ENCODE assay signal across 10 cellular contexts in the genomic region with DNA sequence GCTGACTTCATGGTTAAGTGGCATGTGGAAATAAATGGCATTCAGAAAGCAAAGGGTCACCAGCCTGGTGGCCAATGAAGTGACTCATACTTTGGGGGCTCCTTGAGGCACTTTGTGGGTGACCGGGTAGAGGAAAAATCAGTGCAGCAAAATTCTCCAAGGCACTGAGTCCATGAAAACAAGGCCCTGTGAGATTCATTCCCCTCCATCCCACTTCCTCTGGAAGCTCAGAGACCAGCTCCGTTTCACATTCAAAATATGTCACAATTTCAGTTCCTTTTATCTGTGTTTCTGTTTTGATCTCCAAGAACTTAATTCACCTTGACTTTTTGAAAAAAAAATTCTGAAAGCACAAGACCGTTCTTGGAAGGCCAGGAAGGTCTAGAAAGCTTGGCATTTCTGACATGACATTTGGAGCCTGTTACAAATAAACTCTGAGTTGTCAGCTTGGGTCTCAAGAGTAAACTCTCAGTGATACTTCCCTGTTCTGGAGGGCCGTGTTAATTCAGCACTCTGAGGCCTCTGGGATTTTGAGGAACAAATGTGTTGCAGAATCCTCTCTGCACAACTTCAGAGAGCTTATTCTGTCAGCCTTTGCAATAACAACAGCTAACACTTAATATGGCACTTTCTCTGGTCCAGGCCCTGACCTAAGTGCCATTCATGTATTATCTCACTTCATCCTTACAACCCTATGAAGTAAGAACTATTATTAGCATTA. TPM values are rescaled to one million over a fixed set of nuclear protein-coding genes. Genes with fewer than 3 reads are reported as not detected.
DNase-seq lines count a peak whose midpoint lies in the region; ATAC-seq and TF ChIP-seq lines count a peak whose summit lies in the region.
"Had no signal": no experiment of that assay in that cellular context is flagged by ENCODE, and none has a peak within 500 bp of the region (broad histone marks: within the 10 kb centered on the region; RNA-seq: fewer than 3 reads in every experiment).

No MANE protein-coding gene starts in this region.

- H3K4me2 ChIP-seq in BLaER1: peak overlapping the region; percentile 25

- H3K9me3 Mint-ChIP-seq in memory B cell (peaks cover 12% of the 10 kb centered on the region), type B pancreatic cell (peaks cover 5% of the 10 kb centered on the region)

- H3K27me3 Mint-ChIP-seq in memory B cell (peaks cover 3% of the 10 kb centered on the region), type B pancreatic cell (no peaks in the 10 kb centered on the region)

- H3K9me3 ChIP-seq in BLaER1: peaks cover 5% of the 10 kb centered on the region; the same call in 1 of the 2 replicates

- no peaks in the 10 kb centered on the region for H4K20me1 ChIP-seq in BLaER1

- H3K27ac Mint-ChIP-seq in memory B cell (no peak overlapping the region), type B pancreatic cell (no peak overlapping the region)

- H3K4me3 Mint-ChIP-seq in memory B cell (no peak overlapping the region), type B pancreatic cell (no peak overlapping the region)

- H3K36me3 Mint-ChIP-seq in memory B cell (no peaks in the 10 kb centered on the region), type B pancreatic cell (no peaks in the 10 kb centered on the region)

- TF ChIP-seq CTCF in type B pancreatic cell (conservative IDR thresholded peaks at IDR 0.05): no peak

- H3K9ac ChIP-seq in BLaER1: no peak overlapping the region

- no peak overlapping the region for H3K4me3 ChIP-seq in BLaER1

- H3K4me1 ChIP-seq in BLaER1: peaks cover 9% of the 10 kb centered on the region

- H3K4me1 Mint-ChIP-seq in memory B cell (peaks cover 3% of the 10 kb centered on the region), type B pancreatic cell (ENCODE audit: unreplicated experiment) (no peaks in the 10 kb centered on the region)

- peak; percentile 91 for DNase-seq in SKM-1 treated with dmso at 0.1 percent for 144 hours (lab: John Stamatoyannopoulos, UW; ENCODE audit: unreplicated experiment)
- no peak for DNase-seq in memory B cell (ENCODE audit: low spot score in 2 of 2)
- no peak for DNase-seq in type B pancreatic cell (ENCODE audit: extremely low spot score, unreplicated experiment)
- no peak for DNase-seq in NCI-H345 treated with DMSO at 0.1 percent for 48 hours (lab: John Stamatoyannopoulos, UW; ENCODE audit: unreplicated experiment)
- no peak for DNase-seq in COLO668 (lab: John Stamatoyannopoulos, UW; ENCODE audit: unreplicated experiment)
- no peak for DNase-seq in cerebellar nuclear complex (lab: John Stamatoyannopoulos, UW)
- DNase-seq: activated CD4-positive, alpha-beta T cell treated with anti-CD3 and anti-CD28 coated beads for 48 hours; BE2C had no signal

- no peaks in the 10 kb centered on the region for H3K36me3 ChIP-seq in BLaER1
- H3K36me3 ChIP-seq: BE2C had no signal

- peak; percentile 58 for ATAC-seq in GM21576 (IDR thresholded peaks at IDR 0.05; ENCODE audit: unreplicated experiment)
- ATAC-seq in memory B cell (ENCODE audit: low read depth): peak; percentile 15

- H3K27me3 ChIP-seq in BLaER1: no peaks in the 10 kb centered on the region
- H3K27me3 ChIP-seq: BE2C had no signal

- H3K27ac ChIP-seq in BLaER1: no peak overlapping the region

RNA-seq across cellular contexts. Expression of a gene that starts 6.8 kb away (rescaled TPM):
- 4.7 and 6.1 TPM in 2 replicates for total RNA-seq in type B pancreatic cell (ENCODE audit: low replicate concordance)
